Comparison of ENCODE assay signal across 34 cellular contexts in genomic region chr1:201072149-201072548, GRCh38. TPM values are rescaled to one million over a fixed set of nuclear protein-coding genes. Genes with fewer than 3 reads are reported as not detected.
DNase-seq lines count a peak whose midpoint lies in the region; ATAC-seq, FAIRE-seq and TF ChIP-seq lines count a peak whose summit lies in the region.
"Had no signal": no experiment of that assay in that cellular context is flagged by ENCODE, and none has a peak within 500 bp of the region (broad histone marks: within the 10 kb centered on the region; RNA-seq: fewer than 3 reads in every experiment).

No MANE protein-coding gene starts in this region.

- H3K36me3 ChIP-seq in breast epithelium (no peaks in the 10 kb centered on the region), small intestine (ENCODE audit: control insufficient read depth in 2 of 2, insufficient read depth in 2 of 2, low read length in 2 of 2) (no peaks in the 10 kb centered on the region)
- H3K36me3 ChIP-seq: heart left ventricle had no signal

- POLR2A ChIA-PET in MCF 10A (lab: Yijun Ruan, JAX) (interaction anchor here (0.6 kb wide), 1 partner anchor 209 kb away, joined by 5 read pairs; no protein-coding TSS in a partner anchor), RWPE1 (lab: Yijun Ruan, JAX; ENCODE audit: low non-redundant PET) (no interaction called here), WTC11 (lab: Charles Lee) (no interaction called here)

- H3K4me3 ChIP-seq in breast epithelium (no peak overlapping the region), epithelial cell of esophagus (ENCODE audit: low read length) (no peak overlapping the region), small intestine (ENCODE audit: low read depth in 1 of 2, low read length in 2 of 2) (no peak overlapping the region)
- H3K4me3 ChIP-seq: heart left ventricle, smooth muscle cell had no signal

- H3K4me3 Mint-ChIP-seq in MCF 10A (ENCODE audit: unreplicated experiment): no peak overlapping the region
- no peak overlapping the region for H3K4me3 Mint-ChIP-seq in WTC11
- H3K4me3 Mint-ChIP-seq: activated CD8-positive, alpha-beta memory T cell treated with anti-CD3 and anti-CD28 coated beads, Interleukin-2, amount 10 ng/mL, durations not matched to agents 7 days and 5 days; activated naive CD4-positive, alpha-beta T cell treated with anti-CD3 and anti-CD28 coated beads for 36 hours; activated T-cell treated with anti-CD3 and anti-CD28 coated beads, Interleukin-2, amount 50 U/mL, for 72 hours; CD8-positive, alpha-beta memory T cell; naive B cell had no signal

- no peaks in the 10 kb centered on the region for H3K27me3 ChIP-seq in breast epithelium
- no peaks in the 10 kb centered on the region for H3K27me3 ChIP-seq in small intestine (ENCODE audit: control insufficient read depth in 2 of 2, insufficient read depth in 2 of 2, low read length in 2 of 2)
- H3K27me3 ChIP-seq: heart left ventricle had no signal

- H3K27ac Mint-ChIP-seq in MCF 10A (ENCODE audit: low read depth, unreplicated experiment) (no peak overlapping the region), WTC11 (no peak overlapping the region)
- H3K27ac Mint-ChIP-seq: activated CD8-positive, alpha-beta memory T cell treated with anti-CD3 and anti-CD28 coated beads, Interleukin-2, amount 10 ng/mL, durations not matched to agents 7 days and 5 days; activated naive CD4-positive, alpha-beta T cell treated with anti-CD3 and anti-CD28 coated beads for 36 hours; activated T-cell treated with anti-CD3 and anti-CD28 coated beads, Interleukin-2, amount 50 U/mL, for 72 hours had no signal

- H3K27ac ChIP-seq in breast epithelium (no peak overlapping the region), RWPE1 (no peak overlapping the region), small intestine (ENCODE audit: low read depth in 1 of 2, low read length in 1 of 2) (no peak overlapping the region)
- H3K27ac ChIP-seq: heart left ventricle, VCaP had no signal

- H3K27me3 Mint-ChIP-seq in MCF 10A (ENCODE audit: insufficient read depth, unreplicated experiment) (peaks cover 37% of the 10 kb centered on the region), WTC11 (ENCODE audit: low read depth) (no peaks in the 10 kb centered on the region)

- TF ChIP-seq POLR2A in breast epithelium (IDR thresholded peaks at IDR 0.05) (no peak), GM18505 (IDR thresholded peaks at IDR 0.05; ENCODE audit: borderline replicate concordance, extremely low read depth, insufficient read depth, insufficient read length) (no peak), erythroblast (IDR thresholded peaks at IDR 0.05; ENCODE audit: low read length) (no peak)

- peak; percentile 76 for DNase-seq in MCF 10A (ENCODE audit: unreplicated experiment)
- no peak for DNase-seq in breast epithelium (ENCODE audit: low spot score in 2 of 2)
- DNase-seq in RWPE1 (ENCODE audit: low spot score): peak; percentile 86
- DNase-seq in epithelial cell of esophagus (ENCODE audit: low read depth): peak; percentile 75
- DNase-seq in small intestine: peak; percentile 5
- DNase-seq in erythroblast (lab: John Stamatoyannopoulos, UW): no peak
- no peak for DNase-seq in WTC11 (ENCODE audit: low spot score)
- DNase-seq: activated CD4-positive, alpha-beta T cell treated with anti-CD3 and anti-CD28 coated beads, Interleukin-2, amount 50 U/mL, for 1 hour; activated CD8-positive, alpha-beta memory T cell treated with anti-CD3 and anti-CD28 coated beads, Interleukin-2, amount 10 ng/mL, durations not matched to agents 7 days and 5 days; activated naive CD4-positive, alpha-beta T cell treated with anti-CD3 and anti-CD28 coated beads for 36 hours; activated T-cell treated with anti-CD3 and anti-CD28 coated beads, Interleukin-2, amount 50 U/mL, for 72 hours; AML-193; amniotic stem cell; caudate nucleus; CD8-positive, alpha-beta memory T cell; dermis blood vessel endothelial cell; H7; IMR-90; mesendoderm; MM.1S; naive B cell; NCI-H1436; NCI-H2107; occipital lobe; substantia nigra had no signal

- FAIRE-seq in small intestine (lab: Jason Lieb, UNC): no peak
- FAIRE-seq: A204.1, RCC 7860 had no signal

- H3K4me1 Mint-ChIP-seq in MCF 10A (ENCODE audit: insufficient read depth, unreplicated experiment) (peaks cover 7% of the 10 kb centered on the region), WTC11 (peaks cover 10% of the 10 kb centered on the region)
- H3K4me1 Mint-ChIP-seq: activated CD8-positive, alpha-beta memory T cell treated with anti-CD3 and anti-CD28 coated beads, Interleukin-2, amount 10 ng/mL, durations not matched to agents 7 days and 5 days; CD8-positive, alpha-beta memory T cell had no signal

- WGBS in small intestine, 3 donors: 32 to 63% (median 49%) methylated on average over 5 of the region's 5 CpGs

- TF ChIP-seq CTCF in MCF 10A (IDR thresholded peaks at IDR 0.05; ENCODE audit: unreplicated experiment) (no peak), breast epithelium (IDR thresholded peaks at IDR 0.05) (no peak), RWPE1 (conservative IDR thresholded peaks at IDR 0.05; ENCODE audit: low read depth) (no peak), epithelial cell of esophagus (IDR thresholded peaks at IDR 0.05; ENCODE audit: insufficient read depth, low read depth, low read length, missing control alignments) (no peak), WTC11 (IDR thresholded peaks at IDR 0.05) (no peak)

- H3K9me3 Mint-ChIP-seq in MCF 10A (ENCODE audit: unreplicated experiment): no peaks in the 10 kb centered on the region
- H3K9me3 Mint-ChIP-seq in WTC11: no peaks in the 10 kb centered on the region
- H3K9me3 Mint-ChIP-seq: activated naive CD4-positive, alpha-beta T cell treated with anti-CD3 and anti-CD28 coated beads for 36 hours; activated T-cell treated with anti-CD3 and anti-CD28 coated beads, Interleukin-2, amount 50 U/mL, for 72 hours; CD8-positive, alpha-beta memory T cell; naive B cell had no signal

- intact Hi-C loops in MCF 10A (cut with micrococcal nuclease): no loop called here
- intact Hi-C loops in breast epithelium (cut with DNase I; ENCODE audit: low total_unique reads): no loop called here

- no peaks in the 10 kb centered on the region for H3K4me1 ChIP-seq in breast epithelium
- no peaks in the 10 kb centered on the region for H3K4me1 ChIP-seq in small intestine (ENCODE audit: control insufficient read depth in 2 of 2, insufficient read depth in 1 of 2, low read depth in 1 of 2, low read length in 1 of 2)
- H3K4me1 ChIP-seq: heart left ventricle had no signal

- CTCF ChIA-PET in MCF 10A (lab: Yijun Ruan, JAX): interaction anchor here (0.6 to 2.1 kb wide), 5 partner anchors 10 to 101 kb away, joined by 3 to 6 read pairs (median 5); no protein-coding TSS in a partner anchor
- CTCF ChIA-PET in RWPE1 (lab: Yijun Ruan, JAX): interaction anchor here (1.5 kb wide), 1 partner anchor 41 kb away, joined by 5 read pairs; no protein-coding TSS in a partner anchor
- CTCF ChIA-PET in WTC11 (lab: Charles Lee): interaction anchor here (1.4 to 2.3 kb wide), 2 partner anchors 8 to 47 kb away, joined by 6 to 8 read pairs; no protein-coding TSS in a partner anchor

- no peak for ATAC-seq in GM18505 (IDR thresholded peaks at IDR 0.05; ENCODE audit: unreplicated experiment)
- ATAC-seq in WTC11: no peak
- ATAC-seq: activated CD8-positive, alpha-beta memory T cell treated with anti-CD3 and anti-CD28 coated beads, Interleukin-2, amount 10 ng/mL, durations not matched to agents 7 days and 5 days; activated T-cell treated with anti-CD3 and anti-CD28 coated beads, Interleukin-2, amount 50 U/mL, for 72 hours; SK-N-SH treated with all-trans-retinoic acid at 6 μM for 48 hours had no signal

- H3K36me3 Mint-ChIP-seq in MCF 10A (ENCODE audit: insufficient read depth, unreplicated experiment) (no peaks in the 10 kb centered on the region), WTC11 (no peaks in the 10 kb centered on the region)
- H3K36me3 Mint-ChIP-seq: activated CD8-positive, alpha-beta memory T cell treated with anti-CD3 and anti-CD28 coated beads, Interleukin-2, amount 10 ng/mL, durations not matched to agents 7 days and 5 days; CD8-positive, alpha-beta memory T cell; naive B cell had no signal

- H3K9me3 ChIP-seq in breast epithelium (no peaks in the 10 kb centered on the region), small intestine (ENCODE audit: control insufficient read depth, low read depth) (no peaks in the 10 kb centered on the region)
- H3K9me3 ChIP-seq: heart left ventricle had no signal

- no TSS peak for BruUV-seq in MCF 10A (replicated peaks; lab: Mats Ljungman, UMichigan)

TF ChIP-seq in WTC11, 78 proteins besides CTCF, POLR2A, EP300 and RAD21 (continues in another document):
- TF ChIP-seq ATF1 (CRISPR knock-in tag; IDR thresholded peaks at IDR 0.05) (no peak), SOX15 (CRISPR knock-in tag; IDR thresholded peaks at IDR 0.05) (no peak)

RNA-seq across cellular contexts. Expression of gene CACNA1S, which starts 40.1 kb away (rescaled TPM):
- total RNA-seq in MCF 10A (2022) (not detected in 2 replicates), breast epithelium (not detected), WTC11 (2021) (0.02 to 0.09 TPM (median 0.07 TPM) in 3 replicates)
- polyA plus RNA-seq in small intestine: under 1 TPM in 1 of 3 donors, not detected in 2; 0.01 TPM
- total RNA-seq: activated CD8-positive, alpha-beta memory T cell treated with anti-CD3 and anti-CD28 coated beads, Interleukin-2, amount 10 ng/mL, durations not matched to agents 7 days and 5 days; activated naive CD4-positive, alpha-beta T cell treated with anti-CD3 and anti-CD28 coated beads for 36 hours; activated T-cell treated with anti-CD3 and anti-CD28 coated beads, Interleukin-2, amount 50 U/mL, for 72 hours; CD8-positive, alpha-beta memory T cell; dermis blood vessel endothelial cell; H7; heart left ventricle; IMR-90; smooth muscle cell; T-helper 2 cell treated with Interferon-gamma antibody and Interleukin-4, amounts not matched to agents 100 ng/mL and 5 ng/mL, for 36 hours; ureter had no signal
- polyA plus RNA-seq: CD8-positive, alpha-beta memory T cell; heart left ventricle; IMR-90; smooth muscle cell had no signal

RNA-seq across cellular contexts. Expression of gene KIF21B, which starts 48.6 kb away (rescaled TPM):
- total RNA-seq in MCF 10A (2022) (9.5 and 12.7 TPM in 2 replicates), breast epithelium (1 to 10 TPM in 2 of 3 donors, under 1 TPM in 1; 0.96 to 2.6 (median 1.3) TPM), WTC11 (2021) (17.8 to 19.4 TPM (median 18.0 TPM) in 3 replicates)
- polyA plus RNA-seq in small intestine: 10 to 100 TPM in 1 of 3 donors, 1 to 10 TPM in 1, under 1 TPM in 1; 0.89 to 12.9 (median 2.4) TPM

RNA-seq across cellular contexts. Expression of gene ASCL5, which starts 54.8 kb away (rescaled TPM):
- total RNA-seq in MCF 10A (2022) (not detected in 2 replicates), breast epithelium (not detected), WTC11 (2021) (0.18 to 0.53 TPM (median 0.31 TPM) in 3 replicates)
- polyA plus RNA-seq in small intestine: under 1 TPM in 1 of 3 donors, not detected in 2; 0.15 TPM
- total RNA-seq: activated CD8-positive, alpha-beta memory T cell treated with anti-CD3 and anti-CD28 coated beads, Interleukin-2, amount 10 ng/mL, durations not matched to agents 7 days and 5 days; activated naive CD4-positive, alpha-beta T cell treated with anti-CD3 and anti-CD28 coated beads for 36 hours; dermis blood vessel endothelial cell; H7; heart left ventricle; IMR-90; smooth muscle cell; T-helper 2 cell treated with Interferon-gamma antibody and Interleukin-4, amounts not matched to agents 100 ng/mL and 5 ng/mL, for 36 hours; ureter had no signal
- polyA plus RNA-seq: CD8-positive, alpha-beta memory T cell; heart left ventricle; IMR-90; smooth muscle cell had no signal

Comparison
In these comparisons a context has a peak if more than half of its experiments do, and no peak if none do; other contexts are left out.
1. DNase-seq: peak in MCF 10A (single experiment), RWPE1 (single experiment), epithelial cell of esophagus (single experiment) and small intestine (single experiment); none in breast epithelium (0 of 2), erythroblast (0 of 2) and WTC11 (single experiment).